In genomic region chr12:66107451-66107915, GRCh38 we compare ENCODE assay signal across 8 cellular contexts. TPM values are rescaled to one million over a fixed set of nuclear protein-coding genes. Genes with fewer than 3 reads are reported as not detected.
DNase-seq lines count a peak whose midpoint lies in the region; ATAC-seq, FAIRE-seq and TF ChIP-seq lines count a peak whose summit lies in the region.

No MANE protein-coding gene starts in this region.

- no peak overlapping the region for H3K4me3 Mint-ChIP-seq in T-helper 2 cell treated with Interferon-gamma antibody and Interleukin-4, amounts not matched to agents 5 μg/mL and 100 μg/mL, for 36 hours

- H3K36me3 Mint-ChIP-seq in T-helper 2 cell treated with Interferon-gamma antibody and Interleukin-4, amounts not matched to agents 5 μg/mL and 100 μg/mL, for 36 hours (ENCODE audit: low read depth) = no peaks in the 10 kb centered on the region

- FAIRE-seq in bronchial epithelial cell (lab: Jason Lieb, UNC) = no peak

- no peaks in the 10 kb centered on the region for H3K9me3 Mint-ChIP-seq in T-helper 2 cell treated with Interferon-gamma antibody and Interleukin-4, amounts not matched to agents 5 μg/mL and 100 μg/mL, for 36 hours

- peak; percentile 77 for TF ChIP-seq CTCF in bronchial epithelial cell (IDR thresholded peaks at IDR 0.05; ENCODE audit: insufficient read depth, low read length, severe bottlenecking)

- H3K4me3 ChIP-seq in bronchial epithelial cell (ENCODE audit: low read depth, low read length) = no peak overlapping the region

- no peaks in the 10 kb centered on the region for H3K36me3 ChIP-seq in bronchial epithelial cell (ENCODE audit: control insufficient read depth, insufficient read depth, low read length)

- H3K4me1 Mint-ChIP-seq in T-helper 2 cell treated with Interferon-gamma antibody and Interleukin-4, amounts not matched to agents 5 μg/mL and 100 μg/mL, for 36 hours (ENCODE audit: low read depth) = peaks cover 8% of the 10 kb centered on the region

- DNase-seq in CD1c-positive myeloid dendritic cell (ENCODE audit: extremely low spot score) = peak; percentile 93
- peak; percentile 16 for DNase-seq in NCI-H2081 treated with DMSO at 0.1 percent for 48 hours (lab: John Stamatoyannopoulos, UW)
- DNase-seq in T-helper 2 cell treated with Interferon-gamma antibody and Interleukin-4, amounts not matched to agents 5 μg/mL and 100 μg/mL, for 36 hours (ENCODE audit: low spot score) = peak; percentile 30
- DNase-seq in bronchial epithelial cell (ENCODE audit: low read depth) = peak; percentile 93
- DNase-seq in kidney glomerular epithelial cell (lab: John Stamatoyannopoulos, UW) = peak; percentile 85
- DNase-seq in stimulated activated CD4-positive, alpha-beta T cell treated with anti-CD3 and anti-CD28 coated beads, TNF-alpha, amount 100 ng/mL, for 1 hour (ENCODE audit: low read depth in 3 of 3, low spot score in 1 of 3) = peak in 2 of 3 donors; percentile 5 to 18

- no peak overlapping the region for H3K27ac Mint-ChIP-seq in T-helper 2 cell treated with Interferon-gamma antibody and Interleukin-4, amounts not matched to agents 5 μg/mL and 100 μg/mL, for 36 hours

- H3K27me3 Mint-ChIP-seq in T-helper 2 cell treated with Interferon-gamma antibody and Interleukin-4, amounts not matched to agents 5 μg/mL and 100 μg/mL, for 36 hours (ENCODE audit: low read depth) = peaks cover 17% of the 10 kb centered on the region

- ATAC-seq in GM19023 (IDR thresholded peaks at IDR 0.05; ENCODE audit: unreplicated experiment) = peak; percentile 96
- peak; percentile 95 for ATAC-seq in HG03103 (IDR thresholded peaks at IDR 0.05; ENCODE audit: low read depth, unreplicated experiment)

- H3K27me3 ChIP-seq in bronchial epithelial cell (ENCODE audit: control insufficient read depth, insufficient read depth, low read length) = no peaks in the 10 kb centered on the region

RNA-seq across cellular contexts. Expression of gene LLPH, which starts 23.1 kb away (rescaled TPM):
- total RNA-seq in bronchial epithelial cell = 6.1 and 6.5 TPM in 2 replicates

Comparison
In these comparisons a context has a peak if more than half of its experiments do, and no peak if none do; other contexts are left out.
1. DNase-seq: peak in every context shown above with its lines; median percentile 93 in CD1c-positive myeloid dendritic cell; 93 in bronchial epithelial cell; 85 in kidney glomerular epithelial cell; 30 in T-helper 2 cell treated with Interferon-gamma antibody and Interleukin-4, amounts not matched to agents 5 μg/mL and 100 μg/mL, for 36 hours; 16 in NCI-H2081 treated with DMSO at 0.1 percent for 48 hours; 12 in stimulated activated CD4-positive, alpha-beta T cell treated with anti-CD3 and anti-CD28 coated beads, TNF-alpha, amount 100 ng/mL, for 1 hour.